1 cellular context compared by ENCODE assay signal in genomic region chr13:48235814-48236135, GRCh38.
TF ChIP-seq lines count a peak whose summit lies in the region.

No MANE protein-coding gene starts in this region.

TF ChIP-seq in liver, 16 proteins besides CTCF, POLR2A, EP300 and RAD21 (continued from another document):
- TF ChIP-seq, protein P1, sequence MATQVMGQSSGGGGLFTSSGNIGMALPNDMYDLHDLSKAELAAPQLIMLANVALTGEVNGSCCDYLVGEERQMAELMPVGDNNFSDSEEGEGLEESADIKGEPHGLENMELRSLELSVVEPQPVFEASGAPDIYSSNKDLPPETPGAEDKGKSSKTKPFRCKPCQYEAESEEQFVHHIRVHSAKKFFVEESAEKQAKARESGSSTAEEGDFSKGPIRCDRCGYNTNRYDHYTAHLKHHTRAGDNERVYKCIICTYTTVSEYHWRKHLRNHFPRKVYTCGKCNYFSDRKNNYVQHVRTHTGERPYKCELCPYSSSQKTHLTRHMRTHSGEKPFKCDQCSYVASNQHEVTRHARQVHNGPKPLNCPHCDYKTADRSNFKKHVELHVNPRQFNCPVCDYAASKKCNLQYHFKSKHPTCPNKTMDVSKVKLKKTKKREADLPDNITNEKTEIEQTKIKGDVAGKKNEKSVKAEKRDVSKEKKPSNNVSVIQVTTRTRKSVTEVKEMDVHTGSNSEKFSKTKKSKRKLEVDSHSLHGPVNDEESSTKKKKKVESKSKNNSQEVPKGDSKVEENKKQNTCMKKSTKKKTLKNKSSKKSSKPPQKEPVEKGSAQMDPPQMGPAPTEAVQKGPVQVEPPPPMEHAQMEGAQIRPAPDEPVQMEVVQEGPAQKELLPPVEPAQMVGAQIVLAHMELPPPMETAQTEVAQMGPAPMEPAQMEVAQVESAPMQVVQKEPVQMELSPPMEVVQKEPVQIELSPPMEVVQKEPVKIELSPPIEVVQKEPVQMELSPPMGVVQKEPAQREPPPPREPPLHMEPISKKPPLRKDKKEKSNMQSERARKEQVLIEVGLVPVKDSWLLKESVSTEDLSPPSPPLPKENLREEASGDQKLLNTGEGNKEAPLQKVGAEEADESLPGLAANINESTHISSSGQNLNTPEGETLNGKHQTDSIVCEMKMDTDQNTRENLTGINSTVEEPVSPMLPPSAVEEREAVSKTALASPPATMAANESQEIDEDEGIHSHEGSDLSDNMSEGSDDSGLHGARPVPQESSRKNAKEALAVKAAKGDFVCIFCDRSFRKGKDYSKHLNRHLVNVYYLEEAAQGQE (IDR thresholded peaks at IDR 0.05): no peak
